Comparison of ENCODE assay signal across 8 cellular contexts in the genomic region with DNA sequence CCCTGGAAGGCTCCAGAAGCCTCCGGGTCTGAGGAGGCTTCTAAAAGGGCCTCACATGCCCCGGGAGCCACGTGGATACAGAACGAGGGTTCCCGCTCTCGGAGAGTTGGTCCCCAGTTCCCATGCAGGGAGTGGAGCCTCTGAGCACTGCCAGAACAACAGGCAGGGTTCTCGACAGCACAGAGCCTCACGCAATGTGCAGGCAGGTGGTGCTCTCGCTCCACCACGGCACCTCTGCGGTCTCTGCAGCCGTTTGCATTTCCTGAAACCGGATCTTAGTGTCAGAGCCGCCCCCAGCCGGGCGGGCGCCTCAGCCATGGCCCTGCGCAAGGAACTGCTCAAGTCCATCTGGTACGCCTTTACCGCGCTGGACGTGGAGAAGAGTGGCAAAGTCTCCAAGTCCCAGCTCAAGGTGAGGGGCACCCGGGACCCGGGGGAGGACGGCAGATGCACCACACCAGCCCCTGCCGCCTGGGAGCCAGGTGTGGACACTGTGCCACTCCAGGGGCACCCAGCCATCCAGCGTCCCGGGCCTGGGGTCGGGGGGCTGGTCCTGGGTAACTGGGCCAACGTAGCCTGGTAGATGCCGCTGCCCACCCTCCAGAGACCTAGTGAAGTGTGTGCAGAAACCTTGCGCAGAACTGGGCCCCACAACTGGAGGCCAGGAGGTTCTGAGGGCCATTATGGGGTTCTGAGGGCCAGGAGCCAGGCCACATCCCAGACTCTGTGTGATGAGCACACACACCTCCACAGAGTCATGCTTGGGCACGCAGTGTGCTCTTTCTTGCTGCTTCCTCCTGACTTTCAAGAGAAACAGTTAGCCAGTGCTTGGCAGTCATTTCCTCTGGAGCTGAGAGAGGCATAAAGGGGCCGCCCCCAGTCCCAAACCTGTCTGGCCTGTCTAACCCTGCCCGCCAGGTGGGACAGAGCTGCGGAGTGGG. TPM values are rescaled to one million over a fixed set of nuclear protein-coding genes. Genes with fewer than 3 reads are reported as not detected.
DNase-seq lines count a peak whose midpoint lies in the region; ATAC-seq, FAIRE-seq and TF ChIP-seq lines count a peak whose summit lies in the region.

A gene with protein sequence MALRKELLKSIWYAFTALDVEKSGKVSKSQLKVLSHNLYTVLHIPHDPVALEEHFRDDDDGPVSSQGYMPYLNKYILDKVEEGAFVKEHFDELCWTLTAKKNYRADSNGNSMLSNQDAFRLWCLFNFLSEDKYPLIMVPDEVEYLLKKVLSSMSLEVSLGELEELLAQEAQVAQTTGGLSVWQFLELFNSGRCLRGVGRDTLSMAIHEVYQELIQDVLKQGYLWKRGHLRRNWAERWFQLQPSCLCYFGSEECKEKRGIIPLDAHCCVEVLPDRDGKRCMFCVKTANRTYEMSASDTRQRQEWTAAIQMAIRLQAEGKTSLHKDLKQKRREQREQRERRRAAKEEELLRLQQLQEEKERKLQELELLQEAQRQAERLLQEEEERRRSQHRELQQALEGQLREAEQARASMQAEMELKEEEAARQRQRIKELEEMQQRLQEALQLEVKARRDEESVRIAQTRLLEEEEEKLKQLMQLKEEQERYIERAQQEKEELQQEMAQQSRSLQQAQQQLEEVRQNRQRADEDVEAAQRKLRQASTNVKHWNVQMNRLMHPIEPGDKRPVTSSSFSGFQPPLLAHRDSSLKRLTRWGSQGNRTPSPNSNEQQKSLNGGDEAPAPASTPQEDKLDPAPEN (plus strand): TSS at position 278 of the 941 bp plus-strand sequence. CDS start 39 bp downstream, at position 317.

- peak within 1 kb of the TSS; percentile 76; the same call in 1 of the 2 replicates for H2BK12ac ChIP-seq in H1 (ENCODE audit: low read depth, low read length)

- H3K9ac ChIP-seq in BLaER1 treated with 17β-estradiol and CSF1 and Interleukin-3, amounts not matched to agents 10 nM and 100 nM: peak within 1 kb of the TSS; percentile 79 to 92 (median 90)
- H3K9ac ChIP-seq in H1 (replicated peaks in 1 of 4; ENCODE audit: extremely low read depth in 1 of 4, low read depth in 3 of 4, low read length in 3 of 4): no peak within 1 kb of the TSS

- peak within 1 kb of the TSS; percentile 79; the same call in 1 of the 2 replicates for H2BK5ac ChIP-seq in H1 (ENCODE audit: low read depth, low read length)

- H3K27me3 ChIP-seq in BLaER1 treated with 17β-estradiol and CSF1 and Interleukin-3, amounts not matched to agents 10 nM and 100 nM: no peaks in the 10 kb centered on the region
- H3K27me3 ChIP-seq in H1 (replicated peaks in 1 of 4; ENCODE audit: control insufficient read depth in 3 of 4, extremely low read depth in 1 of 4, insufficient read depth in 3 of 4, low read length in 3 of 4): no peaks in the 10 kb centered on the region

- H3K4me2 ChIP-seq in BLaER1 treated with 17β-estradiol and CSF1 and Interleukin-3, amounts not matched to agents 10 nM and 100 nM: peak within 1 kb of the TSS; percentile 94 to 99 (median 98)
- H3K4me2 ChIP-seq in H1 (ENCODE audit: insufficient read depth in 1 of 2, low read depth in 2 of 2, low read length in 2 of 2): peak within 1 kb of the TSS; percentile 4 to 65; a peak in 3 of 4 replicates

- 0 out of 3 replicates have a peak, but pooled peaks of 1 of the 2 experiments have one; percentile 14 for TF ChIP-seq POLR2A in H1 (IDR thresholded peaks at IDR 0.05; ENCODE audit: control extremely low read depth in 1 of 2, low read depth in 2 of 2, low read length in 2 of 2)

- H2BK120ac ChIP-seq in H1 (replicated peaks; ENCODE audit: low read depth, low read length): no peak within 1 kb of the TSS

- H3K14ac ChIP-seq in H1 (ENCODE audit: insufficient read length): no peak within 1 kb of the TSS

- H3K9me3 ChIP-seq in BLaER1 treated with 17β-estradiol and CSF1 and Interleukin-3, amounts not matched to agents 10 nM and 100 nM (replicated peaks in 1 of 11): no peaks in the 10 kb centered on the region
- H3K9me3 ChIP-seq in H1 (ENCODE audit: insufficient read depth in 2 of 2, low read depth in 1 of 2, low read length in 1 of 2): no peaks in the 10 kb centered on the region

- no peak within 1 kb of the TSS for H3K4ac ChIP-seq in H1 (replicated peaks; ENCODE audit: insufficient read length, low read depth, low read length)

- H3K23ac ChIP-seq in H1 (ENCODE audit: insufficient read length): no peak within 1 kb of the TSS

- peak within 1 kb of the TSS; percentile 75 to 96 (median 93) for H3K27ac ChIP-seq in BLaER1 treated with 17β-estradiol and CSF1 and Interleukin-3, amounts not matched to agents 10 nM and 100 nM
- H3K27ac ChIP-seq in H1 (ENCODE audit: low read depth, low read length): no peak within 1 kb of the TSS

- CTCF ChIA-PET in H1 (lab: Charles Lee; ENCODE audit: partially characterized antibody): interaction anchor here (0.7 to 20.6 kb wide), 28 partner anchors 8 to 415 kb away, joined by 3 to 358 read pairs (median 4); a partner anchor contains a TSS

- peaks cover 69 to 100% (median 97%) of the 10 kb centered on the region in 10 experiments for H3K4me1 ChIP-seq in BLaER1 treated with 17β-estradiol and CSF1 and Interleukin-3, amounts not matched to agents 10 nM and 100 nM
- peaks cover 4 to 14% (median 10%) of the 10 kb centered on the region in 4 experiments for H3K4me1 ChIP-seq in H1 (replicated peaks in 1 of 4; ENCODE audit: control insufficient read depth in 3 of 4, insufficient read depth in 4 of 4, low read length in 3 of 4)

- no peak; a peak in 1 of 3 replicates for TF ChIP-seq EP300 in H1 (IDR thresholded peaks at IDR 0.05; ENCODE audit: borderline replicate concordance in 1 of 2, low read depth in 2 of 2, low read length in 2 of 2)

- POLR2A ChIA-PET in H1 (lab: Charles Lee; ENCODE audit: partially characterized antibody): interaction anchor here (0.6 to 6.5 kb wide), 9 partner anchors 10 to 176 kb away, joined by 3 to 40 read pairs (median 5); a partner anchor contains a TSS

- peak within 1 kb of the TSS; percentile 18 for H4K91ac ChIP-seq in H1 (replicated peaks; ENCODE audit: insufficient read length, low read length)

- peak; percentile 99 to 100 for TF ChIP-seq RAD21 in H1 (IDR thresholded peaks at IDR 0.05 in 1 of 2, conservative IDR thresholded peaks at IDR 0.05 in 1 of 2; ENCODE audit: low read depth in 2 of 2, low read length in 2 of 2)

- H3K36me3 ChIP-seq in BLaER1 treated with 17β-estradiol and CSF1 and Interleukin-3, amounts not matched to agents 10 nM and 100 nM: peaks cover 0 to 42% (median 24%) of the 10 kb centered on the region in 11 experiments; a peak in 16 of 22 replicates
- peaks cover 0 to 2% (median 2%) of the 10 kb centered on the region in 4 experiments; a peak in 2 of 8 replicates for H3K36me3 ChIP-seq in H1 (ENCODE audit: control insufficient read depth in 2 of 4, insufficient read depth in 4 of 4, low read length in 3 of 4)

- peak within 1 kb of the TSS; percentile 57 for H2AK5ac ChIP-seq in H1 (ENCODE audit: low read depth, low read length)

- 42% methylated on average over 33 of the region's 36 CpGs; no CpG with 5 or more reads in 1 of the 2 experiments for WGBS in H1 (ENCODE audit: extremely low coverage in 1 of 2, insufficient coverage in 1 of 2, insufficient read length in 1 of 2, insufficient replicate concordance in 2 of 2, low coverage in 1 of 2, low lambda C conversion rate in 2 of 2, missing lambda C conversion rate in 1 of 2), 2 experiments

- no peaks in the 10 kb centered on the region; the same call in 1 of the 2 replicates for H3K23me2 ChIP-seq in H1 (ENCODE audit: low read depth, low read length)

- H3K18ac ChIP-seq in H1 (ENCODE audit: extremely low read depth, low read length): peak within 1 kb of the TSS; percentile 51

- H3K56ac ChIP-seq in H1 (replicated peaks; ENCODE audit: insufficient read length, low read depth, low read length): no peak within 1 kb of the TSS

- H4K8ac ChIP-seq in H1 (ENCODE audit: extremely low read depth, insufficient read depth, low read length): peak within 1 kb of the TSS; percentile 75; the same call in 1 of the 2 replicates

- H2AFZ ChIP-seq in H1 (ENCODE audit: low read length): no peak within 1 kb of the TSS; the same call in 1 of the 2 replicates

- TF ChIP-seq CTCF in H1 (IDR thresholded peaks at IDR 0.05; ENCODE audit: control extremely low read depth in 1 of 3, insufficient read depth in 1 of 3, low read depth in 1 of 3, low read length in 3 of 3): peak; percentile 95 to 98 (median 97)

- no peaks in the 10 kb centered on the region; the same call in 1 of the 2 replicates for H3K79me1 ChIP-seq in H1 (ENCODE audit: low read depth, low read length)

- H3K79me2 ChIP-seq in H1 (ENCODE audit: control insufficient read depth in 1 of 2, insufficient read depth in 2 of 2, low read length in 2 of 2): no peaks in the 10 kb centered on the region

- H2BK15ac ChIP-seq in H1 (ENCODE audit: low read length): peak within 1 kb of the TSS; percentile 99

- peak within 1 kb of the TSS; percentile 68 to 87 (median 75) for H3K4me3 ChIP-seq in BLaER1 treated with 17β-estradiol and CSF1 and Interleukin-3, amounts not matched to agents 10 nM and 100 nM
- peak within 1 kb of the TSS in 1 of 4 experiments; percentile 49; a peak in 2 of 8 replicates for H3K4me3 ChIP-seq in H1 (ENCODE audit: extremely low read depth in 1 of 4, insufficient read depth in 2 of 4, low read depth in 3 of 4, low read length in 4 of 4)

- peak; percentile 70 for ATAC-seq in HG03457 (IDR thresholded peaks at IDR 0.05; ENCODE audit: unreplicated experiment)

- peak; percentile 94 for FAIRE-seq in GM19239 (lab: Jason Lieb, UNC)
- peak; percentile 81 for FAIRE-seq in H1 (lab: Jason Lieb, UNC)

- peaks cover 0 to 10% (median 2%) of the 10 kb centered on the region in 11 experiments; a peak in 6 of 22 replicates for H4K20me1 ChIP-seq in BLaER1 treated with 17β-estradiol and CSF1 and Interleukin-3, amounts not matched to agents 10 nM and 100 nM
- no peaks in the 10 kb centered on the region for H4K20me1 ChIP-seq in H1 (replicated peaks in 1 of 2; ENCODE audit: control insufficient read depth in 1 of 2, insufficient read depth in 2 of 2, low read length in 2 of 2)

- no peak within 1 kb of the TSS for H4K5ac ChIP-seq in H1 (ENCODE audit: insufficient read length, low read depth, low read length)

- peak within 1 kb of the TSS; percentile 2 for H2BK20ac ChIP-seq in H1 (ENCODE audit: low read length)

- DNase-seq in GM19239 (ENCODE audit: insufficient read length, low spot score) (peak; percentile 90), NCI-H82 treated with DMSO at 0.1 percent for 48 hours (lab: John Stamatoyannopoulos, UW; ENCODE audit: unreplicated experiment) (peak; percentile 56), H1 (ENCODE audit: low read depth in 1 of 2, low spot score in 2 of 2) (peak; percentile 83 to 85), midbrain (lab: John Stamatoyannopoulos, UW) (peak; percentile 39)
- peak; percentile 73 to 76 for DNase-seq in activated CD8-positive, alpha-beta memory T cell treated with anti-CD3 and anti-CD28 coated beads for 1 hour (ENCODE audit: extremely low read depth in 1 of 2, low read depth in 1 of 2)
- peak; percentile 78 to 82 for DNase-seq in stimulated activated CD8-positive, alpha-beta memory T cell treated with anti-CD3 and anti-CD28 coated beads, Interleukin-4, amount 100 ng/mL, for 1 hour (ENCODE audit: low read depth in 2 of 2, low spot score in 1 of 2)

RNA-seq across cellular contexts. Expression of the gene that starts here (rescaled TPM):
- total RNA-seq in H1 (2021; fragmentation: NEBNext Ultra II Directional; extraction: Animal tissue kit (Norgen Biotek cat#: 25700)): 4.1 and 4.5 TPM in 2 replicates
- 3.3 and 4.8 TPM in 2 replicates for polyA plus RNA-seq in H1 (2011; rRNA removed)
- polyA plus RNA-seq in H1 (2011; cell fraction: cytosol; rRNA removed): 7.2 TPM
- 10.3 TPM for polyA plus RNA-seq in H1 (2011; cell fraction: nucleus; rRNA removed)
- 2.7 to 5.1 TPM (median 4.5 TPM) in 4 replicates for polyA plus RNA-seq in H1 (2012, experiment 1 of 2)
- 2.9 TPM for polyA plus RNA-seq in H1 (2012, experiment 2 of 2)
- polyA plus RNA-seq in H1 (2013, experiment 1 of 2): 4.4 TPM
- 4.6 TPM for polyA plus RNA-seq in H1 (2013, experiment 2 of 2)
- 2.3 and 3.5 TPM in 2 replicates for polyA minus RNA-seq in H1 (2011; rRNA and poly(A)+ RNA removed)
- polyA minus RNA-seq in H1 (2011; cell fraction: cytosol; rRNA and poly(A)+ RNA removed): 1.6 TPM
- 3.0 TPM for polyA minus RNA-seq in H1 (2011; cell fraction: nucleus; rRNA and poly(A)+ RNA removed)

Comparison
In these comparisons a context has a peak if more than half of its experiments do, and no peak if none do; other contexts are left out.
1. H3K9ac ChIP-seq: peak in BLaER1 treated with 17β-estradiol and CSF1 and Interleukin-3, amounts not matched to agents 10 nM and 100 nM (11 of 11); none in H1 (0 of 4).
2. DNase-seq: peak in every context shown above with its lines; median percentile 90 in GM19239; 84 in H1; 80 in stimulated activated CD8-positive, alpha-beta memory T cell treated with anti-CD3 and anti-CD28 coated beads, Interleukin-4, amount 100 ng/mL, for 1 hour; 74 in activated CD8-positive, alpha-beta memory T cell treated with anti-CD3 and anti-CD28 coated beads for 1 hour; 56 in NCI-H82 treated with DMSO at 0.1 percent for 48 hours; 39 in midbrain.